ENCODE assay signal across 16 cellular contexts in the genomic region with DNA sequence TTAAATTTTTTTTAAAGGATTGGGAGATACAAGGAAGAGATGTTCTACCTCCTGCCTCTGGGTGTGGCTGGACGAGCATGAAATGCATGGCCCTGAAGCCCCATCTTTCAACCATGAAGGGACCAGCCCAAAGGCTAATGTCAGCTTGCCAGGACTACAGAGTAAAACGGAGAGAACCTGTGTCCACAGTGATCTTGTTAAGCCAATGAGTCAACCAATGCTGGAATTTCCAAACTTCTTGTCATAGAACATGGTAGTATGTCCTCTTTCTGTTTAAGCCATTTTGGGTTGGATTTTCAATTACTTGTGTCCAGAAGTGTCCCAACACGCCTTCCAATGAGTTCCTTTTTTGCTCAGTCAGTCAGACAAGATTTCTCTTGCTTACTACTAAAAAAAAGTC.
"Had no signal": no experiment of that assay in that cellular context is flagged by ENCODE, and none has a peak within 500 bp of the region (broad histone marks: within the 10 kb centered on the region; RNA-seq: fewer than 3 reads in every experiment).

No MANE protein-coding gene starts in this region.

- H3K4me1 Mint-ChIP-seq: naive thymus-derived CD4-positive, alpha-beta T cell had no signal

- H3K36me3 ChIP-seq: heart left ventricle, sigmoid colon, stomach had no signal

- H3K27me3 Mint-ChIP-seq: naive thymus-derived CD4-positive, alpha-beta T cell had no signal

- H3K4me3 ChIP-seq: heart left ventricle, lung, sigmoid colon, stomach had no signal

- H3K9me3 ChIP-seq: heart left ventricle, sigmoid colon, stomach had no signal

- H3K4me1 ChIP-seq: sigmoid colon had no signal

- H3K4me3 Mint-ChIP-seq: effector memory CD8-positive, alpha-beta T cell; naive thymus-derived CD4-positive, alpha-beta T cell; nephron progenitor cell had no signal

- H3K36me3 Mint-ChIP-seq: naive thymus-derived CD4-positive, alpha-beta T cell had no signal

- H3K27ac ChIP-seq: heart left ventricle, sigmoid colon, stomach had no signal

- H3K9me3 Mint-ChIP-seq: effector memory CD8-positive, alpha-beta T cell had no signal

- DNase-seq: effector memory CD8-positive, alpha-beta T cell; foreskin melanocyte; heart left ventricle; hippocampal formation; left colon; left ventricle myocardium superior; mesendoderm; naive thymus-derived CD4-positive, alpha-beta T cell; nephron progenitor cell; sigmoid colon; small intestine; stimulated activated CD4-positive, alpha-beta T cell treated with anti-CD3 and anti-CD28 coated beads, Interleukin-12 subunit alpha, Interleukin-12 subunit beta, amount 100 ng/mL, for 4 hours; stimulated activated naive CD4-positive, alpha-beta T cell; stomach; trophoblast cell had no signal

- H3K27me3 ChIP-seq: heart left ventricle, stomach had no signal

- ATAC-seq: effector memory CD8-positive, alpha-beta T cell; heart left ventricle; left colon; left ventricle myocardium superior; naive thymus-derived CD4-positive, alpha-beta T cell had no signal

- H3K27ac Mint-ChIP-seq: effector memory CD8-positive, alpha-beta T cell; naive thymus-derived CD4-positive, alpha-beta T cell; nephron progenitor cell had no signal
